18 cellular contexts compared by ENCODE assay signal in the genomic region with DNA sequence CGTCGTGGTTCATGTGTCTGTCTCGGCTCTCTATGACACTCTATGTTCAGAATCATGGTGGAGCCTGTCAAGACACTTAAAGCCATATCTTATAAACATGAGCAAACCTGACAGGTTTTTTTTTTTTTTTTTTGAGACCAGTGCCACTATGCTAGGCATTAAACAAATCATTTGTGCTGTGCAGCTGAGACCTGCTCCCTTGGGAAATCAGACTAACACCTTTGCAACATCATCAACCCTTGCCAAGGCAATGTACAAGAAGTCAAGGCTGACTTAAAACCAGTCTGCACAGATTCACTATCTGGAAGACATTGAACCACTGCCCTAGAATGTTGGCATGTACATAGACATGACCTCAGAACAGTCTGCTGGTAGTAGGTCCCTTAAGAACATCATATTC.
DNase-seq lines count a peak whose midpoint lies in the region; ATAC-seq and TF ChIP-seq lines count a peak whose summit lies in the region.
"Had no signal": no experiment of that assay in that cellular context is flagged by ENCODE, and none has a peak within 500 bp of the region (broad histone marks: within the 10 kb centered on the region; RNA-seq: fewer than 3 reads in every experiment).

No MANE protein-coding gene starts in this region.

- H3K4me3 ChIP-seq in Panc1 (ENCODE audit: low read depth in 2 of 2, low read length in 2 of 2) (peak overlapping the region; percentile 1 to 15; a peak in 3 of 4 replicates), dorsolateral prefrontal cortex (peak overlapping the region; percentile 27 to 87 (median 67)), skeletal muscle tissue (ENCODE audit: low read length in 3 of 3) (peak overlapping the region; percentile 13 to 83 (median 32)), hepatocyte (no peak overlapping the region)
- H3K4me3 ChIP-seq: lung, ovary, upper lobe of right lung had no signal

- H3K4me2 ChIP-seq in hepatocyte = no peak overlapping the region

- no peak for ATAC-seq in activated naive CD8-positive, alpha-beta T cell treated with anti-CD3 and anti-CD28 coated beads, Interleukin-2, amount 50 U/mL, for 24 hours
- no peak for ATAC-seq in Panc1
- ATAC-seq in HG02852 (IDR thresholded peaks at IDR 0.05; ENCODE audit: unreplicated experiment) = no peak
- ATAC-seq: esophagus mucosa, upper lobe of right lung had no signal

- peak overlapping the region in 1 of 3 donors; percentile 17 for H3K9ac ChIP-seq in skeletal muscle tissue (ENCODE audit: low read depth in 1 of 3, low read length in 3 of 3)

- H3K4me1 Mint-ChIP-seq in activated naive CD8-positive, alpha-beta T cell treated with anti-CD3 and anti-CD28 coated beads, Interleukin-2, amount 50 U/mL, for 24 hours = peaks cover 35% of the 10 kb centered on the region
- peaks cover 12% of the 10 kb centered on the region for H3K4me1 Mint-ChIP-seq in activated naive CD8-positive, alpha-beta T cell treated with anti-CD3 and anti-CD28 coated beads for 36 hours

- no TSS peak for BruUV-seq in Panc1 (replicated peaks; lab: Mats Ljungman, UMichigan)

- H3K27ac ChIP-seq in Panc1 (ENCODE audit: low read length) = no peak overlapping the region
- peak overlapping the region; percentile 12 to 97 (median 86) for H3K27ac ChIP-seq in dorsolateral prefrontal cortex
- no peak overlapping the region for H3K27ac ChIP-seq in skeletal muscle tissue (ENCODE audit: low read depth, low read length)
- no peak overlapping the region for H3K27ac ChIP-seq in hepatocyte
- H3K27ac ChIP-seq: ovary, upper lobe of right lung had no signal

- H3K4me1 ChIP-seq in Panc1 (ENCODE audit: control insufficient read depth, insufficient read depth, low read length) (no peaks in the 10 kb centered on the region), skeletal muscle tissue (ENCODE audit: control insufficient read depth in 3 of 3, insufficient read depth in 3 of 3, low read length in 3 of 3) (peaks cover 0 to 15% (median 8%) of the 10 kb centered on the region in 3 donors), hepatocyte (ENCODE audit: insufficient read depth) (peaks cover 5% of the 10 kb centered on the region)
- H3K4me1 ChIP-seq: upper lobe of right lung had no signal

- TF ChIP-seq CTCF in Panc1 (IDR thresholded peaks at IDR 0.05) (no peak), dorsolateral prefrontal cortex (IDR thresholded peaks at IDR 0.05 in 54 of 56, conservative IDR thresholded peaks at IDR 0.05 in 2 of 56; ENCODE audit: low read depth in 1 of 56, partially characterized antibody in 56 of 56) (no peak), hepatocyte (IDR thresholded peaks at IDR 0.05; ENCODE audit: poor library complexity) (no peak)

- H3K79me2 ChIP-seq in hepatocyte = no peaks in the 10 kb centered on the region

- no peaks in the 10 kb centered on the region for H3K36me3 ChIP-seq in Panc1 (ENCODE audit: control insufficient read depth, insufficient read depth, low read length)
- H3K36me3 ChIP-seq in skeletal muscle tissue (ENCODE audit: control insufficient read depth in 3 of 3, insufficient read depth in 3 of 3, low read length in 3 of 3) = no peaks in the 10 kb centered on the region
- H3K36me3 ChIP-seq in hepatocyte (replicated peaks; ENCODE audit: insufficient read depth, low read depth) = no peaks in the 10 kb centered on the region
- H3K36me3 ChIP-seq: ovary, upper lobe of right lung had no signal

- H3K9me3 ChIP-seq in Panc1 (ENCODE audit: control insufficient read depth, insufficient read depth, low read depth, low read length) = no peaks in the 10 kb centered on the region
- peaks cover 0 to 6% (median 0%) of the 10 kb centered on the region in 3 donors for H3K9me3 ChIP-seq in skeletal muscle tissue (ENCODE audit: control insufficient read depth in 3 of 3, low read length in 3 of 3)
- peaks cover 4% of the 10 kb centered on the region for H3K9me3 ChIP-seq in hepatocyte (ENCODE audit: low read depth)
- H3K9me3 ChIP-seq: ovary, upper lobe of right lung had no signal

- intact Hi-C loops in Panc1 (cut with micrococcal nuclease; ENCODE audit: unreplicated experiment) = no loop called here
- intact Hi-C loops in dorsolateral prefrontal cortex (cut with DNase I) = loop anchor here (5.0 kb wide), 2 partner anchors 119 to 124 kb away; no protein-coding TSS in a partner anchor

- DNase-seq in activated naive CD8-positive, alpha-beta T cell treated with anti-CD3 and anti-CD28 coated beads, Interleukin-2, amount 50 U/mL, for 24 hours = no peak
- DNase-seq in activated naive CD8-positive, alpha-beta T cell treated with anti-CD3 and anti-CD28 coated beads for 36 hours = no peak
- DNase-seq in Panc1 (ENCODE audit: low read depth, low spot score) (no peak), dorsolateral prefrontal cortex (no peak), kidney tubule cell (ENCODE audit: low spot score) (no peak), hepatocyte (ENCODE audit: low spot score) (no peak)
- DNase-seq: activated CD4-positive, alpha-beta T cell treated with anti-CD3 and anti-CD28 coated beads, Interleukin-2, amount 50 U/mL, for 4 hours; central memory CD4-positive, alpha-beta T cell; NCI-H1417 treated with DMSO at 0.1 percent for 48 hours; NCI-H345; ovary; stimulated activated CD4-positive, alpha-beta T cell treated with anti-CD3 and anti-CD28 coated beads, Interleukin-1b, Interleukin-23, amount 100 ng/mL, for 48 hours; stimulated activated naive CD4-positive, alpha-beta T cell treated with Interleukin-2 at 50 U/mL for 16 hours; upper lobe of right lung had no signal

- H3K9me2 ChIP-seq in hepatocyte (replicated peaks; ENCODE audit: insufficient read depth) = no peaks in the 10 kb centered on the region

- peaks cover 16% of the 10 kb centered on the region for H3K27me3 Mint-ChIP-seq in activated naive CD8-positive, alpha-beta T cell treated with anti-CD3 and anti-CD28 coated beads, Interleukin-2, amount 50 U/mL, for 24 hours
- H3K27me3 Mint-ChIP-seq in activated naive CD8-positive, alpha-beta T cell treated with anti-CD3 and anti-CD28 coated beads for 36 hours = peaks cover 45% of the 10 kb centered on the region

- no peaks in the 10 kb centered on the region for H3K9me3 Mint-ChIP-seq in activated naive CD8-positive, alpha-beta T cell treated with anti-CD3 and anti-CD28 coated beads, Interleukin-2, amount 50 U/mL, for 24 hours
- no peaks in the 10 kb centered on the region for H3K9me3 Mint-ChIP-seq in activated naive CD8-positive, alpha-beta T cell treated with anti-CD3 and anti-CD28 coated beads for 36 hours

- no peaks in the 10 kb centered on the region for H3K27me3 ChIP-seq in Panc1 (ENCODE audit: control insufficient read depth, insufficient read depth, low read length)
- no peaks in the 10 kb centered on the region for H3K27me3 ChIP-seq in dorsolateral prefrontal cortex
- no peaks in the 10 kb centered on the region for H3K27me3 ChIP-seq in skeletal muscle tissue (ENCODE audit: control insufficient read depth in 3 of 3, insufficient read depth in 3 of 3, low read length in 3 of 3)
- H3K27me3 ChIP-seq in hepatocyte = no peaks in the 10 kb centered on the region
- H3K27me3 ChIP-seq: ovary, upper lobe of right lung had no signal

- H4K20me1 ChIP-seq in hepatocyte (ENCODE audit: insufficient read depth, poor library complexity, severe bottlenecking) = no peaks in the 10 kb centered on the region

- POLR2A ChIA-PET in Panc1 (lab: Charles Lee) = no interaction called here

- in situ Hi-C loops in Panc1 (cut with HindIII; ENCODE audit: low pct_unique_long_range_greater_than_20kb, low sequenced_read_pairs) = no loop called here

- H3K27ac Mint-ChIP-seq in activated naive CD8-positive, alpha-beta T cell treated with anti-CD3 and anti-CD28 coated beads, Interleukin-2, amount 50 U/mL, for 24 hours = no peak overlapping the region
- no peak overlapping the region for H3K27ac Mint-ChIP-seq in activated naive CD8-positive, alpha-beta T cell treated with anti-CD3 and anti-CD28 coated beads for 36 hours

- no peak overlapping the region for H2AFZ ChIP-seq in hepatocyte

- peak overlapping the region; percentile 37 for H3K4me3 Mint-ChIP-seq in activated naive CD8-positive, alpha-beta T cell treated with anti-CD3 and anti-CD28 coated beads, Interleukin-2, amount 50 U/mL, for 24 hours
- H3K4me3 Mint-ChIP-seq in activated naive CD8-positive, alpha-beta T cell treated with anti-CD3 and anti-CD28 coated beads for 36 hours = no peak overlapping the region

- CTCF ChIA-PET in Panc1 (lab: Charles Lee) = no interaction called here

- no peaks in the 10 kb centered on the region for H3K36me3 Mint-ChIP-seq in activated naive CD8-positive, alpha-beta T cell treated with anti-CD3 and anti-CD28 coated beads, Interleukin-2, amount 50 U/mL, for 24 hours (ENCODE audit: low read depth)
- H3K36me3 Mint-ChIP-seq in activated naive CD8-positive, alpha-beta T cell treated with anti-CD3 and anti-CD28 coated beads for 36 hours = no peaks in the 10 kb centered on the region

- 96% methylated on average over 3 of the region's 3 CpGs for WGBS in hepatocyte (ENCODE audit: low lambda C conversion rate, missing lambda C conversion rate)

Comparison
In these comparisons a context has a peak if more than half of its experiments do, and no peak if none do; other contexts are left out.
1. H3K27ac ChIP-seq: peak in dorsolateral prefrontal cortex (59 of 59); none in Panc1 (single experiment), skeletal muscle tissue (single experiment) and hepatocyte (single experiment).